Comparison of ENCODE assay signal across 22 cellular contexts in the genomic region with DNA sequence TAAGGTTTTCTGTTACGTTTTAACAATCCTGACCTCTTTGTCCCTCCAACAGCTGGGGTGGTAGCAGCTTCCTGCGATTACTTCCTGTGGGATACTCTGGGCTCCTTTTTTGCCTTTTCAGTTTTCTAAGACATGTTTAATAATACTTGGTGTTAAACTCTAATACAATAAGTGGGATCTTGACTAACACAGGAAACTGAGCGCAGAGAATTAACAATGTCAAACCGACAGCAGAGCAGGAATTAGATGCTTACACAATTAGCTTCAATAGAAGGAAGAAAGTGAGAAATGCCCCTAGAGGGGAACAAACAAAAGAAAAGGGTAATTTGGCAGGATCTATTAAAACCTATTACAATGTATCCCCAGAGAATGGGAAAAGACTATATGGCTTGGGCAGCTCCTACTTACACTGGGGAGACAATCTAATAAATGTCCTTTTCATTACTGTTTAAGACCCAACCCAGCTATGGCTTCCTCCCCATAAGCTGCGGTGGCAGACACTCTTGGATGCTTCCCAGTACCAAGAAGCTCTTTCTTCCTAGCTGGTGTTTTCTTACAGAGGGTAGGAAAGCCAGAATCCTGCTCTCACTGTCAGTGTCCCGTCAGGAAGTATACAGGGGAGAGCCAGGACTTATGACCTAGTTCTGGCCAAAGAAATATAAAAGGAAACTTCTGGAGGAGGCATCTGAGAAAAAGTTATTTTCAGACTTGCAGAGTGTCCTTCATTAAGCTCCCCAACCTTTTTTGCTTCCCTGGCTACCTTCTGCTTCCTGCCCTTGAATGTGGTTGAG.
DNase-seq lines count a peak whose midpoint lies in the region; ATAC-seq and TF ChIP-seq lines count a peak whose summit lies in the region.
"Had no signal": no experiment of that assay in that cellular context is flagged by ENCODE, and none has a peak within 500 bp of the region (broad histone marks: within the 10 kb centered on the region; RNA-seq: fewer than 3 reads in every experiment).

No MANE protein-coding gene starts in this region.

- H3K36me3 Mint-ChIP-seq in endodermal cell (ENCODE audit: low read depth) (no peaks in the 10 kb centered on the region), neural crest cell (ENCODE audit: low read depth) (no peaks in the 10 kb centered on the region)

- H3K36me3 ChIP-seq in endodermal cell (ENCODE audit: control insufficient read depth, insufficient read depth, low read length) = no peaks in the 10 kb centered on the region
- H3K36me3 ChIP-seq in vagina = no peaks in the 10 kb centered on the region
- H3K36me3 ChIP-seq: Peyer's patch had no signal

- H3K27ac ChIP-seq in endodermal cell (ENCODE audit: low read depth, low read length) (peak overlapping the region; percentile 19), vagina (no peak overlapping the region)
- H3K27ac ChIP-seq: A549, HL-60, Peyer's patch had no signal

- H3K4me1 Mint-ChIP-seq in endodermal cell (peaks cover 20% of the 10 kb centered on the region), neural crest cell (peaks cover 35% of the 10 kb centered on the region)

- TF ChIP-seq POLR2A in vagina (IDR thresholded peaks at IDR 0.05) = no peak

- H3K4me3 Mint-ChIP-seq in endodermal cell = no peak overlapping the region
- peak overlapping the region; percentile 35 for H3K4me3 Mint-ChIP-seq in neural crest cell
- H3K4me3 Mint-ChIP-seq: CD4-positive, alpha-beta T cell had no signal

- no peak for DNase-seq in left ventricle myocardium superior
- no peak for DNase-seq in Right ventricle myocardium superior
- DNase-seq in endodermal cell = no peak
- DNase-seq in neural crest cell (ENCODE audit: low read depth, low spot score) = no peak
- no peak for DNase-seq in vagina (ENCODE audit: extremely low spot score in 2 of 2)
- no peak for DNase-seq in RPMI8226
- DNase-seq: AML-193; Calu3; CD4-positive, alpha-beta T cell; KG1; MM.1S; NCI-H1105 treated with DMSO at 0.1 percent for 48 hours; NCI-H187; NCI-H2171; NCI-H446 treated with DMSO at 0.1 percent for 48 hours; NCI-H774; Peyer's patch; SIG-M5 had no signal

- H3K4me1 ChIP-seq in endodermal cell (ENCODE audit: control insufficient read depth, insufficient read depth, low read length) (peaks cover 2% of the 10 kb centered on the region), vagina (no peaks in the 10 kb centered on the region)
- H3K4me1 ChIP-seq: A549, Peyer's patch had no signal

- H3K27me3 ChIP-seq in endodermal cell (ENCODE audit: control insufficient read depth, insufficient read depth, low read length, poor library complexity, severe bottlenecking) (no peaks in the 10 kb centered on the region), vagina (no peaks in the 10 kb centered on the region)
- H3K27me3 ChIP-seq: Peyer's patch had no signal

- no peak overlapping the region for H3K9ac ChIP-seq in endodermal cell (ENCODE audit: extremely low read depth, low read length, poor library complexity, severe bottlenecking)

- H3K9me3 Mint-ChIP-seq in endodermal cell (no peaks in the 10 kb centered on the region), neural crest cell (peaks cover 5% of the 10 kb centered on the region)
- H3K9me3 Mint-ChIP-seq: CD4-positive, alpha-beta T cell had no signal

- ATAC-seq in left ventricle myocardium superior = peak; percentile 26
- no peak for ATAC-seq in Right ventricle myocardium superior (ENCODE audit: poor library complexity)
- ATAC-seq in HG02885 (IDR thresholded peaks at IDR 0.05; ENCODE audit: poor library complexity, unreplicated experiment) = no peak
- ATAC-seq: A549, GM12878 had no signal

- H3K9me3 ChIP-seq in endodermal cell (ENCODE audit: control insufficient read depth, low read length) (no peaks in the 10 kb centered on the region), vagina (no peaks in the 10 kb centered on the region)
- H3K9me3 ChIP-seq: A549, Peyer's patch had no signal

- H3K4me3 ChIP-seq in endodermal cell (ENCODE audit: low read length) (no peak overlapping the region), vagina (no peak overlapping the region)
- H3K4me3 ChIP-seq: A549, GM12878, Peyer's patch had no signal

- TF ChIP-seq CTCF in endodermal cell (conservative IDR thresholded peaks at IDR 0.05) (no peak), neural crest cell (conservative IDR thresholded peaks at IDR 0.05) (no peak), vagina (IDR thresholded peaks at IDR 0.05) (no peak)

- H3K27ac Mint-ChIP-seq in endodermal cell = no peak overlapping the region
- peak overlapping the region; percentile 74 for H3K27ac Mint-ChIP-seq in neural crest cell (ENCODE audit: unreplicated experiment)
- H3K27ac Mint-ChIP-seq: CD4-positive, alpha-beta T cell had no signal

- intact Hi-C loops in left ventricle myocardium superior (cut with micrococcal nuclease) (loop anchor here (10.0 kb wide), 1 partner anchor 129 kb away; no protein-coding TSS in a partner anchor), Right ventricle myocardium superior (cut with DNase I) (no loop called here), vagina (cut with DNase I) (no loop called here)

- 71 to 84% methylated on average over 4 to 6 of the region's 6 CpGs for WGBS in endodermal cell (ENCODE audit: insufficient coverage in 1 of 2, insufficient read length in 1 of 2), 2 experiments

- H3K27me3 Mint-ChIP-seq in endodermal cell (ENCODE audit: insufficient read depth) (peaks cover 4% of the 10 kb centered on the region), neural crest cell (ENCODE audit: low read depth) (no peaks in the 10 kb centered on the region)
